ENCODE assay signal across 9 cellular contexts in the genomic region with DNA sequence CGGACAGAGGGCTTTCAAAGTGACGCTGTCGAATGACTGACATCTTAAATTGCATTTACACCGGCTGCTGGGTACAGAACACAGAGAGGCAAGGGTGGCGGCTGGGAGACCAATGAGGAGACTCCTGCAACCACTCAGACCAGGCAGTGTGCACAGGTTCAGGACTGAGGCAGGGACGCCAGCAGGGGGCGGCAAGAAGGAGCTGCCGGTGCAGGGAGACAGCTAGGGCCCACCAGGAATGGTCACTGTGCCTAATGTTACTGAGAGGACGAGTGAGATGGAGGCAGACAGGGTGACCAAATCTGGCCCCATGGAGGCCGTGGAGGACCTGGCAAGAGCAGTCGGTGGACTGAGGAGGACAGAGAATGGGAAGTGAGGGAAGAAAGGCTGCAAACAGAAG. TPM values are rescaled to one million over a fixed set of nuclear protein-coding genes. Genes with fewer than 3 reads are reported as not detected.
DNase-seq lines count a peak whose midpoint lies in the region; ATAC-seq and TF ChIP-seq lines count a peak whose summit lies in the region.
"Had no signal": no experiment of that assay in that cellular context is flagged by ENCODE, and none has a peak within 500 bp of the region (broad histone marks: within the 10 kb centered on the region; RNA-seq: fewer than 3 reads in every experiment).

No MANE protein-coding gene starts in this region.

- 65 to 69% methylated on average over 11 of the region's 11 CpGs for WGBS in sigmoid colon, 2 donors

- peaks cover 0 to 14% (median 0%) of the 10 kb centered on the region in 3 donors for H3K27me3 ChIP-seq in sigmoid colon
- H3K27me3 ChIP-seq: BLaER1 treated with 17β-estradiol and CSF1 and Interleukin-3, amounts not matched to agents 10 nM and 100 nM had no signal

- in situ Hi-C loops in KBM-7 (cut with MboI; ENCODE audit: low pct_unique_long_range_greater_than_20kb, low sequenced_read_pairs) = no loop called here

- intact Hi-C loops in sigmoid colon (cut with DNase I) = no loop called here

- no peak for TF ChIP-seq CTCF in sigmoid colon (IDR thresholded peaks at IDR 0.05)

- no peaks in the 10 kb centered on the region for H3K4me1 ChIP-seq in sigmoid colon
- H3K4me1 ChIP-seq: BLaER1 treated with 17β-estradiol and CSF1 and Interleukin-3, amounts not matched to agents 10 nM and 100 nM had no signal

- no peaks in the 10 kb centered on the region for H3K9me3 ChIP-seq in sigmoid colon
- H3K9me3 ChIP-seq: BLaER1 treated with 17β-estradiol and CSF1 and Interleukin-3, amounts not matched to agents 10 nM and 100 nM had no signal

- no peak overlapping the region for H3K27ac ChIP-seq in sigmoid colon
- H3K27ac ChIP-seq: BLaER1 treated with 17β-estradiol and CSF1 and Interleukin-3, amounts not matched to agents 10 nM and 100 nM had no signal

- no peak overlapping the region for H3K4me3 ChIP-seq in sigmoid colon
- H3K4me3 ChIP-seq: BLaER1 treated with 17β-estradiol and CSF1 and Interleukin-3, amounts not matched to agents 10 nM and 100 nM had no signal

- no peak for ATAC-seq in HG02571 (IDR thresholded peaks at IDR 0.05; ENCODE audit: unreplicated experiment)

- DNase-seq in NCI-H748 (lab: John Stamatoyannopoulos, UW; ENCODE audit: unreplicated experiment) (peak; percentile 9), NCI-H748 treated with DMSO at 0.1 percent for 48 hours (lab: John Stamatoyannopoulos, UW) (no peak), KBM-7 (peak; percentile 42), amniotic epithelial cell (ENCODE audit: low read depth) (peak; percentile 24), myocyte (ENCODE audit: low read depth) (peak; percentile 19), sigmoid colon (no peak), pons (ENCODE audit: low spot score) (no peak)

- TF ChIP-seq POLR2A in sigmoid colon (IDR thresholded peaks at IDR 0.05) = no peak

- no peak for TF ChIP-seq EP300 in sigmoid colon (IDR thresholded peaks at IDR 0.05)

- H3K36me3 ChIP-seq in sigmoid colon = no peaks in the 10 kb centered on the region
- H3K36me3 ChIP-seq: BLaER1 treated with 17β-estradiol and CSF1 and Interleukin-3, amounts not matched to agents 10 nM and 100 nM had no signal

RNA-seq across cellular contexts. Expression of a gene that starts 23.5 kb away (rescaled TPM):
- total RNA-seq in myocyte (1.6 and 1.9 TPM in 2 replicates), sigmoid colon (under 1 TPM in 2 of 4 donors, not detected in 2; 0.16 to 0.83 TPM)
- 1.0 TPM for polyA plus RNA-seq in myocyte (2012)
- polyA plus RNA-seq in sigmoid colon = under 1 TPM in 1 of 3 donors, not detected in 2; 0.32 TPM

Comparison
In these comparisons a context has a peak if more than half of its experiments do, and no peak if none do; other contexts are left out.
1. DNase-seq: peak in NCI-H748 (single experiment), KBM-7 (single experiment), amniotic epithelial cell (single experiment) and myocyte (single experiment); none in NCI-H748 treated with DMSO at 0.1 percent for 48 hours (single experiment), sigmoid colon (single experiment) and pons (single experiment).